22 cellular contexts compared by ENCODE assay signal in the genomic region with DNA sequence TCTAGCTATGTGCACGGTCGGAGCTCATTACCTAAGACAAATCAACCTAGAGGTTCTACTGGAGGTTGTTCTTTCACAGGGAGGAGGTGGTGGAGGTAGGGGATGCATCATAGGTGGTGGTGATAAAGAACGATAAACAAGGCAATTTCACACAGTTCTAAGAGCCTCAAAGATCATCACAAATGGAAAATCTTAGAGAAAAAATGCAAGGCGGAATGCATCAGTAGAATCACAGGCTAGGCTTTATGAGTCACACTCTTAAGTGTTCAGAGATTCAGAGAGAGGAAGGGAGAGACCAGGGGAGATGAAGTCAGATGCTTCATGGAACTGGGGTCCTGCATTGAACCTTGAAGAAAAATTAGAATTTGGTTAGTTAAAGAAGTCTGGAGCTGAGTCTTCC.
"Had no signal": no experiment of that assay in that cellular context is flagged by ENCODE, and none has a peak within 500 bp of the region (broad histone marks: within the 10 kb centered on the region; RNA-seq: fewer than 3 reads in every experiment).

No MANE protein-coding gene starts in this region.

- DNase-seq: activated CD4-positive, alpha-beta T cell treated with anti-CD3 and anti-CD28 coated beads for 48 hours; activated CD4-positive, alpha-beta T cell treated with anti-CD3 and anti-CD28 coated beads, Interleukin-2, amount 50 U/mL, for 48 hours; activated CD8-positive, alpha-beta memory T cell treated with anti-CD3 and anti-CD28 coated beads for 24 hours; activated gamma-delta T cell; activated naive CD4-positive, alpha-beta T cell treated with anti-CD3 and anti-CD28 coated beads, Interleukin-2, amount 50 U/mL, for 16 hours; amygdala; effector memory CD4-positive, alpha-beta T cell; left cardiac atrium; left ventricle myocardium superior; mucosa of descending colon; stimulated activated CD4-positive, alpha-beta T cell treated with anti-CD3 and anti-CD28 coated beads, Interleukin-2, amount 100 ng/mL, for 48 hours; stimulated activated naive CD4-positive, alpha-beta T cell treated with Interleukin-2 at 50 U/mL for 16 hours; testis; transverse colon had no signal

- H3K27ac Mint-ChIP-seq: activated T-helper 1 cell treated with anti-CD3 and anti-CD28 coated beads, Interleukin-12 subunit alpha, Interleukin-12 subunit beta, Interleukin-2, Interleukin-4 antibody, amounts not matched to agents 30 ng/mL and 10 ng/mL and 1 ng/mL, durations not matched to agents 14 hours and 24 hours and 36 hours; natural killer cell treated with Interleukin-12 subunit alpha and Interleukin-12 subunit beta and Interleukin-15 and Interleukin-18, amount 100 ng/mL, for 72 hours; T-helper 2 cell treated with Interferon-gamma antibody and Interleukin-4, amounts not matched to agents 5 μg/mL and 100 μg/mL, for 36 hours had no signal

- H3K27ac ChIP-seq: gastroesophageal sphincter, hepatocyte, right atrium auricular region, testis, transverse colon, VCaP had no signal

- H3K4me3 Mint-ChIP-seq: activated T-helper 1 cell treated with anti-CD3 and anti-CD28 coated beads, Interleukin-12 subunit alpha, Interleukin-12 subunit beta, Interleukin-2, Interleukin-4 antibody, amounts not matched to agents 30 ng/mL and 10 ng/mL and 1 ng/mL, durations not matched to agents 14 hours and 24 hours and 36 hours; central memory CD8-positive, alpha-beta T cell; natural killer cell treated with Interleukin-12 subunit alpha and Interleukin-12 subunit beta and Interleukin-15 and Interleukin-18, amount 100 ng/mL, for 72 hours; T-helper 2 cell treated with Interferon-gamma antibody and Interleukin-4, amounts not matched to agents 5 μg/mL and 100 μg/mL, for 36 hours had no signal

- H3K4me1 ChIP-seq: gastroesophageal sphincter, right atrium auricular region, testis, transverse colon had no signal

- H3K36me3 ChIP-seq: gastroesophageal sphincter, right atrium auricular region, transverse colon had no signal

- H3K4me3 ChIP-seq: gastroesophageal sphincter, hepatocyte, mucosa of descending colon, right atrium auricular region, testis, transverse colon had no signal

- H2AFZ ChIP-seq: hepatocyte had no signal

- H3K27me3 ChIP-seq: gastroesophageal sphincter, hepatocyte, right atrium auricular region, testis, transverse colon had no signal

- H3K9me3 Mint-ChIP-seq: activated T-helper 1 cell treated with anti-CD3 and anti-CD28 coated beads, Interleukin-12 subunit alpha, Interleukin-12 subunit beta, Interleukin-2, Interleukin-4 antibody, amounts not matched to agents 30 ng/mL and 10 ng/mL and 1 ng/mL, durations not matched to agents 14 hours and 24 hours and 36 hours; central memory CD8-positive, alpha-beta T cell; natural killer cell treated with Interleukin-12 subunit alpha and Interleukin-12 subunit beta and Interleukin-15 and Interleukin-18, amount 100 ng/mL, for 72 hours had no signal

- H3K36me3 Mint-ChIP-seq: natural killer cell treated with Interleukin-12 subunit alpha and Interleukin-12 subunit beta and Interleukin-15 and Interleukin-18, amount 100 ng/mL, for 72 hours had no signal

- H3K79me2 ChIP-seq: hepatocyte had no signal

- H3K9me3 ChIP-seq: mucosa of descending colon, right atrium auricular region, testis, transverse colon had no signal

- H3K4me2 ChIP-seq: hepatocyte had no signal

- H3K4me1 Mint-ChIP-seq: central memory CD8-positive, alpha-beta T cell had no signal
